Comparison of ENCODE assay signal across 9 cellular contexts in the genomic region with DNA sequence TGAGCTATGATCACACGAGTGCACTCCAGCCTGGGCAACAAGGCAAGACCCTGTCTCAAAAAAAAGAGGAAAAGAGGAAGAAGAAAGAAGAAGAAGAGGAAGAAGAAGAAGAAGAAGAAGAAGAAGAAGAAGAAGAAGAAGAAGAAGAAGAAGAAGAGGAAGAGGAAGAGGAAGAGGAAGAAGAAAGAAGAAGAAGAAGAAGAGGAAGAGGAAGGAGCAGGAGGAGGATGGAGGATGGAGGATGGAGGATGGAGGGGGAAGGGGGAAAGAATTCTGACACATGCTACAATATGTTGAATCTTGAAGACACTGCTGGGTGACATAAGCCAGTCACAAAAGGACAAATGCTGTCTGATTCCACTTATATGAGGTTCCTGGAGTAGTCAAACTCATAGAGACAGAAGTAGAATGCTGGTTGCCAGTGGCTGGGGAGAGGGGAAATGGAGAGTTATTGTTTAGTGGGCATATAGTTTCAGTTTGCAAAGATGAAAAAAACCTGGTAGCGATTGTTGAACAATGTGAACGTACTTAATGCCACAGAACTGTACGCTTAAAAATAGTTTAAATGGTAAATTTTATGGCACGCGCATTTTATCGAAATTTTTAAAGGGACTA. TPM values are rescaled to one million over a fixed set of nuclear protein-coding genes. Genes with fewer than 3 reads are reported as not detected.
DNase-seq lines count a peak whose midpoint lies in the region; ATAC-seq, FAIRE-seq and TF ChIP-seq lines count a peak whose summit lies in the region.
"Had no signal": no experiment of that assay in that cellular context is flagged by ENCODE, and none has a peak within 500 bp of the region (broad histone marks: within the 10 kb centered on the region; RNA-seq: fewer than 3 reads in every experiment).

No MANE protein-coding gene starts in this region.

- CTCF ChIA-PET in activated CD8-positive, alpha-beta memory T cell treated with anti-CD3 and anti-CD28 coated beads, Interleukin-2, amount 10 ng/mL, durations not matched to agents 7 days and 5 days (lab: Charles Lee), result interaction anchor here (0.6 to 5.1 kb wide), 18 partner anchors 8 to 212 kb away, joined by 3 to 62 read pairs (median 5); partner anchors contain the start of gene COA6

- H3K9me3 Mint-ChIP-seq in activated CD8-positive, alpha-beta memory T cell treated with anti-CD3 and anti-CD28 coated beads, Interleukin-2, amount 10 ng/mL, durations not matched to agents 7 days and 5 days (ENCODE audit: low read depth), result no peaks in the 10 kb centered on the region
- H3K9me3 Mint-ChIP-seq in stimulated activated naive CD8-positive, alpha-beta T cell treated with anti-CD3 and anti-CD28 coated beads, Interleukin-15, amount 100 ng/mL, for 72 hours, result no peaks in the 10 kb centered on the region

- H3K9ac ChIP-seq in duodenal mucosa (ENCODE audit: low read depth in 1 of 2, low read length in 2 of 2), result no peak overlapping the region

- H3K4me1 ChIP-seq in duodenal mucosa (ENCODE audit: control insufficient read depth in 1 of 2, insufficient read depth in 2 of 2, low read length in 2 of 2), result no peaks in the 10 kb centered on the region

- no peaks in the 10 kb centered on the region for H3K36me3 Mint-ChIP-seq in activated CD8-positive, alpha-beta memory T cell treated with anti-CD3 and anti-CD28 coated beads, Interleukin-2, amount 10 ng/mL, durations not matched to agents 7 days and 5 days

- peaks cover 9% of the 10 kb centered on the region for H3K27me3 Mint-ChIP-seq in activated CD8-positive, alpha-beta memory T cell treated with anti-CD3 and anti-CD28 coated beads, Interleukin-2, amount 10 ng/mL, durations not matched to agents 7 days and 5 days
- H3K27me3 Mint-ChIP-seq in stimulated activated naive CD8-positive, alpha-beta T cell treated with anti-CD3 and anti-CD28 coated beads, Interleukin-15, amount 100 ng/mL, for 72 hours, result no peaks in the 10 kb centered on the region

- H3K27me3 ChIP-seq in duodenal mucosa (ENCODE audit: control insufficient read depth in 1 of 2, insufficient read depth in 2 of 2, low read length in 2 of 2), result peaks cover 7 to 26% of the 10 kb centered on the region in 2 donors

- TF ChIP-seq CTCF in LNCaP clone FGC (IDR thresholded peaks at IDR 0.05; ENCODE audit: control insufficient read depth, extremely low read depth, insufficient read depth), result no peak

- no peaks in the 10 kb centered on the region for H3K36me3 ChIP-seq in duodenal mucosa (ENCODE audit: control insufficient read depth in 1 of 2, insufficient read depth in 2 of 2, low read length in 2 of 2)

- no peak for DNase-seq in activated CD8-positive, alpha-beta memory T cell treated with anti-CD3 and anti-CD28 coated beads, Interleukin-2, amount 10 ng/mL, durations not matched to agents 7 days and 5 days
- no peak for DNase-seq in activated CD8-positive, alpha-beta memory T cell treated with anti-CD3 and anti-CD28 coated beads for 24 hours
- DNase-seq in LNCaP clone FGC (ENCODE audit: low read depth), result no peak
- DNase-seq in stimulated activated naive CD8-positive, alpha-beta T cell treated with anti-CD3 and anti-CD28 coated beads, Interleukin-15, amount 100 ng/mL, for 72 hours, result no peak
- no peak for DNase-seq in DMS153 (lab: John Stamatoyannopoulos, UW)
- DNase-seq in GM12891 (ENCODE audit: insufficient read length, low spot score), result no peak
- no peak for DNase-seq in NCI-H1092 (lab: John Stamatoyannopoulos, UW)

- H3K4me3 Mint-ChIP-seq in activated CD8-positive, alpha-beta memory T cell treated with anti-CD3 and anti-CD28 coated beads, Interleukin-2, amount 10 ng/mL, durations not matched to agents 7 days and 5 days, result peak overlapping the region; percentile 81
- H3K4me3 Mint-ChIP-seq in stimulated activated naive CD8-positive, alpha-beta T cell treated with anti-CD3 and anti-CD28 coated beads, Interleukin-15, amount 100 ng/mL, for 72 hours, result peak overlapping the region; percentile 64 to 71

- TF ChIP-seq POLR2A in GM12891 (IDR thresholded peaks at IDR 0.05; ENCODE audit: low read depth, low read length), result no peak

- FAIRE-seq in GM12891 (lab: Jason Lieb, UNC), result no peak

- H3K27ac Mint-ChIP-seq in activated CD8-positive, alpha-beta memory T cell treated with anti-CD3 and anti-CD28 coated beads, Interleukin-2, amount 10 ng/mL, durations not matched to agents 7 days and 5 days, result peak overlapping the region; percentile 53
- no peak overlapping the region for H3K27ac Mint-ChIP-seq in stimulated activated naive CD8-positive, alpha-beta T cell treated with anti-CD3 and anti-CD28 coated beads, Interleukin-15, amount 100 ng/mL, for 72 hours

- peak; percentile 50 for ATAC-seq in activated CD8-positive, alpha-beta memory T cell treated with anti-CD3 and anti-CD28 coated beads, Interleukin-2, amount 10 ng/mL, durations not matched to agents 7 days and 5 days
- peak; percentile 67 for ATAC-seq in stimulated activated naive CD8-positive, alpha-beta T cell treated with anti-CD3 and anti-CD28 coated beads, Interleukin-15, amount 100 ng/mL, for 72 hours

- H3K4me3 ChIP-seq in LNCaP clone FGC (ENCODE audit: low read depth, low read length) (peak overlapping the region; percentile 44), duodenal mucosa (ENCODE audit: low read depth in 1 of 2, low read length in 2 of 2) (peak overlapping the region; percentile 43 to 57)

- no peaks in the 10 kb centered on the region for H3K9me3 ChIP-seq in duodenal mucosa (ENCODE audit: control insufficient read depth in 1 of 2, low read length in 2 of 2)

- no peak overlapping the region for H3K27ac ChIP-seq in duodenal mucosa (ENCODE audit: low read depth, low read length)
- H3K27ac ChIP-seq: C4-2B had no signal

- H3K4me1 Mint-ChIP-seq in activated CD8-positive, alpha-beta memory T cell treated with anti-CD3 and anti-CD28 coated beads, Interleukin-2, amount 10 ng/mL, durations not matched to agents 7 days and 5 days, result peaks cover 24% of the 10 kb centered on the region
- peaks cover 40% of the 10 kb centered on the region for H3K4me1 Mint-ChIP-seq in stimulated activated naive CD8-positive, alpha-beta T cell treated with anti-CD3 and anti-CD28 coated beads, Interleukin-15, amount 100 ng/mL, for 72 hours

TF ChIP-seq in GM12891, 5 proteins besides CTCF, POLR2A, EP300 and RAD21:
- no peak for TF ChIP-seq SPI1 (IDR thresholded peaks at IDR 0.05; ENCODE audit: low read depth, low read length)
- no peak for TF ChIP-seq PAX5 (IDR thresholded peaks at IDR 0.05; ENCODE audit: insufficient read depth, low read length, severe bottlenecking)
- TF ChIP-seq TAF1 (IDR thresholded peaks at IDR 0.05; ENCODE audit: low read depth, low read length), result no peak
- TF ChIP-seq POLR2AphosphoS5 (IDR thresholded peaks at IDR 0.05; ENCODE audit: low read depth, low read length), result no peak
- TF ChIP-seq POU2F2 (IDR thresholded peaks at IDR 0.05; ENCODE audit: low read depth, low read length), result no peak

RNA-seq across cellular contexts. Expression of gene COA6, which starts 47.3 kb away (rescaled TPM):
- 10 to 100 TPM; 42.4 to 43.0 TPM for total RNA-seq in activated CD8-positive, alpha-beta memory T cell treated with anti-CD3 and anti-CD28 coated beads, Interleukin-2, amount 10 ng/mL, durations not matched to agents 7 days and 5 days
- polyA plus RNA-seq in GM12891 (2012; ENCODE audit: low read depth, missing spikeins), result 64.0 TPM
